Comparison of ENCODE assay signal across 11 cellular contexts in the genomic region with DNA sequence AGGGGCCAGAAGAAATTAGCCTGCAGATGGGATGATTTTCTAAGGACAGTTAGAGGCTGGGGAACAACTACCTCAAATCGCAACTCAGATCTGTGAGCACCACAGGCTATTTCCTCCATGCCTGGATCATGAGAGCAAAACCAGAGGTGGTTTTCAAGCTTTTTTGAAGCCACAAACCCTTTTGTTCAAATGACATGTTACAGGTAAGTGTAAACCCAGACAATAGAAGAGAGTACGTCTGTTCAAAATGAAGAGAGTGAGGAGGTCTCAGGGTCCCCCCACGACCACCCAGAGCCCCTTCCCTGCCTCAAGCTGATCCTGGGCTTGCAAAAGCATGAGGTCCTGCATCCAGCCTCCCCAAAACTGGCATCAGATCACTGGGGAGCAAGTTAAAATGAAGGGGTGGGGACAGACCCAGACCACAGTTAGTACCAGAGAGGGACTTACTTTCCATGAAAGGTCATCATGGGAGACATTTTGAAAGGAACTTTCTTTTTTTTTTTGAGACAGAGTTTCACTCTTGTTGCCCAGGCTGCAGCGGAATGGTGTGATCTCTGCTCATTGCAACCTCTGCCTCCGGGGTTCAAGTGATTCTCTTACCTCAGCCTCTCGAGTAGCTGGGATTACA. TPM values are rescaled to one million over a fixed set of nuclear protein-coding genes. Genes with fewer than 3 reads are reported as not detected.
DNase-seq lines count a peak whose midpoint lies in the region; ATAC-seq lines count a peak whose summit lies in the region.
"Not testable (repeated sequence)": the region's sequence is repeated elsewhere in the genome, so short reads cannot be mapped to it uniquely, and the experiment has no call there.
"Had no signal": no experiment of that assay in that cellular context is flagged by ENCODE, and none has a peak within 500 bp of the region (broad histone marks: within the 10 kb centered on the region; RNA-seq: fewer than 3 reads in every experiment).

No MANE protein-coding gene starts in this region.

- CTCF ChIA-PET in CD8-positive, alpha-beta memory T cell (lab: Charles Lee); T-cell (lab: Charles Lee); activated CD4-positive, alpha-beta memory T cell treated with anti-CD3 and anti-CD28 coated beads, Interleukin-2, amount 10 ng/mL, durations not matched to agents 7 days and 5 days (lab: Charles Lee): not testable (repeated sequence)

- not testable (repeated sequence) for H3K4me1 ChIP-seq in CD8-positive, alpha-beta memory T cell (ENCODE audit: insufficient read depth, low read length)

- POLR2A ChIA-PET in CD8-positive, alpha-beta memory T cell (lab: Charles Lee); T-cell (lab: Charles Lee); activated CD4-positive, alpha-beta memory T cell treated with anti-CD3 and anti-CD28 coated beads, Interleukin-2, amount 10 ng/mL, durations not matched to agents 7 days and 5 days (lab: Charles Lee): not testable (repeated sequence)

- not testable (repeated sequence) for H3K9me3 Mint-ChIP-seq in CD8-positive, alpha-beta memory T cell; T-cell; activated CD4-positive, alpha-beta memory T cell treated with anti-CD3 and anti-CD28 coated beads, Interleukin-2, amount 10 ng/mL, durations not matched to agents 7 days and 5 days; activated T-cell treated with anti-CD3 and anti-CD28 coated beads, Interleukin-2, amount 50 U/mL, for 72 hours; activated naive CD8-positive, alpha-beta T cell (ENCODE audit: low read depth); central memory CD8-positive, alpha-beta T cell; natural killer cell treated with Interleukin-12 subunit alpha and Interleukin-12 subunit beta and Interleukin-15 and Interleukin-18, amount 100 ng/mL, for 72 hours

- peak overlapping the region; percentile 82 to 96 (median 94) for H3K27ac Mint-ChIP-seq in CD8-positive, alpha-beta memory T cell
- H3K27ac Mint-ChIP-seq in T-cell = peak overlapping the region; percentile 83 to 91
- H3K27ac Mint-ChIP-seq in activated CD4-positive, alpha-beta memory T cell treated with anti-CD3 and anti-CD28 coated beads, Interleukin-2, amount 10 ng/mL, durations not matched to agents 7 days and 5 days = peak overlapping the region; percentile 53
- H3K27ac Mint-ChIP-seq in activated T-cell treated with anti-CD3 and anti-CD28 coated beads, Interleukin-2, amount 50 U/mL, for 72 hours = peak overlapping the region; percentile 85
- peak overlapping the region; percentile 95 for H3K27ac Mint-ChIP-seq in activated naive CD8-positive, alpha-beta T cell
- H3K27ac Mint-ChIP-seq in central memory CD8-positive, alpha-beta T cell (ENCODE audit: low read depth) = peak overlapping the region; percentile 91
- peak overlapping the region; percentile 17 to 80 for H3K27ac Mint-ChIP-seq in natural killer cell treated with Interleukin-12 subunit alpha and Interleukin-12 subunit beta and Interleukin-15 and Interleukin-18, amount 100 ng/mL, for 72 hours

- peak in 2 of 5 donors; percentile 48 to 82 for DNase-seq in CD8-positive, alpha-beta memory T cell
- not testable (repeated sequence) for DNase-seq in T-cell; activated CD4-positive, alpha-beta memory T cell treated with anti-CD3 and anti-CD28 coated beads, Interleukin-2, amount 10 ng/mL, durations not matched to agents 7 days and 5 days; central memory CD8-positive, alpha-beta T cell (ENCODE audit: low spot score in 2 of 2); natural killer cell treated with Interleukin-12 subunit alpha and Interleukin-12 subunit beta and Interleukin-15 and Interleukin-18, amount 100 ng/mL, for 72 hours (ENCODE audit: low spot score)
- DNase-seq in activated T-cell treated with anti-CD3 and anti-CD28 coated beads, Interleukin-2, amount 50 U/mL, for 72 hours = peak in 1 of 2 donors; percentile 34

- H3K27me3 ChIP-seq in CD8-positive, alpha-beta memory T cell (ENCODE audit: insufficient read depth, low read length, poor library complexity, severe bottlenecking) = not testable (repeated sequence)

- not testable (repeated sequence) for H3K27ac ChIP-seq in CD8-positive, alpha-beta memory T cell (ENCODE audit: low read depth, low read length)

- H3K36me3 Mint-ChIP-seq in CD8-positive, alpha-beta memory T cell = peaks cover 0 to 51% (median 7%) of the 10 kb centered on the region in 3 donors
- not testable (repeated sequence) for H3K36me3 Mint-ChIP-seq in T-cell; activated CD4-positive, alpha-beta memory T cell treated with anti-CD3 and anti-CD28 coated beads, Interleukin-2, amount 10 ng/mL, durations not matched to agents 7 days and 5 days (ENCODE audit: low read depth); activated T-cell treated with anti-CD3 and anti-CD28 coated beads, Interleukin-2, amount 50 U/mL, for 72 hours (ENCODE audit: insufficient read depth in 2 of 2); activated naive CD8-positive, alpha-beta T cell; natural killer cell treated with Interleukin-12 subunit alpha and Interleukin-12 subunit beta and Interleukin-15 and Interleukin-18, amount 100 ng/mL, for 72 hours
- peaks cover 28% of the 10 kb centered on the region for H3K36me3 Mint-ChIP-seq in central memory CD8-positive, alpha-beta T cell (ENCODE audit: insufficient read depth)

- not testable (repeated sequence) for H3K9me3 ChIP-seq in CD8-positive, alpha-beta memory T cell (ENCODE audit: low read length)

- H3K4me1 Mint-ChIP-seq in CD8-positive, alpha-beta memory T cell = peaks cover 47 to 77% (median 69%) of the 10 kb centered on the region in 3 donors
- H3K4me1 Mint-ChIP-seq in T-cell = peaks cover 19 to 37% (median 27%) of the 10 kb centered on the region in 3 donors
- H3K4me1 Mint-ChIP-seq in activated CD4-positive, alpha-beta memory T cell treated with anti-CD3 and anti-CD28 coated beads, Interleukin-2, amount 10 ng/mL, durations not matched to agents 7 days and 5 days = peaks cover 14% of the 10 kb centered on the region
- H3K4me1 Mint-ChIP-seq in activated T-cell treated with anti-CD3 and anti-CD28 coated beads, Interleukin-2, amount 50 U/mL, for 72 hours (ENCODE audit: low read depth) = peaks cover 42% of the 10 kb centered on the region
- peaks cover 70% of the 10 kb centered on the region for H3K4me1 Mint-ChIP-seq in activated naive CD8-positive, alpha-beta T cell (ENCODE audit: low read depth)
- peaks cover 16% of the 10 kb centered on the region for H3K4me1 Mint-ChIP-seq in central memory CD8-positive, alpha-beta T cell
- not testable (repeated sequence) for H3K4me1 Mint-ChIP-seq in natural killer cell treated with Interleukin-12 subunit alpha and Interleukin-12 subunit beta and Interleukin-15 and Interleukin-18, amount 100 ng/mL, for 72 hours (ENCODE audit: low read depth in 2 of 2)

- H3K4me3 Mint-ChIP-seq in CD8-positive, alpha-beta memory T cell = peak overlapping the region; percentile 57 to 87 (median 67)
- peak overlapping the region in 1 of 3 donors; percentile 40 for H3K4me3 Mint-ChIP-seq in T-cell
- not testable (repeated sequence) for H3K4me3 Mint-ChIP-seq in activated CD4-positive, alpha-beta memory T cell treated with anti-CD3 and anti-CD28 coated beads, Interleukin-2, amount 10 ng/mL, durations not matched to agents 7 days and 5 days
- H3K4me3 Mint-ChIP-seq in activated T-cell treated with anti-CD3 and anti-CD28 coated beads, Interleukin-2, amount 50 U/mL, for 72 hours = peak overlapping the region; percentile 60 to 72
- peak overlapping the region; percentile 77 for H3K4me3 Mint-ChIP-seq in activated naive CD8-positive, alpha-beta T cell
- peak overlapping the region; percentile 63 for H3K4me3 Mint-ChIP-seq in central memory CD8-positive, alpha-beta T cell
- H3K4me3 Mint-ChIP-seq in natural killer cell treated with Interleukin-12 subunit alpha and Interleukin-12 subunit beta and Interleukin-15 and Interleukin-18, amount 100 ng/mL, for 72 hours = peak overlapping the region; percentile 62

- not testable (repeated sequence) for H3K4me3 ChIP-seq in CD8-positive, alpha-beta memory T cell (ENCODE audit: low read length)

- peak; percentile 68 to 84 (median 72) for ATAC-seq in T-cell (replicated peaks in 1 of 4)
- peak; percentile 73 to 79 for ATAC-seq in activated T-cell treated with anti-CD3 and anti-CD28 coated beads, Interleukin-2, amount 50 U/mL, for 72 hours (replicated peaks in 1 of 2)
- peak; percentile 71 for ATAC-seq in central memory CD8-positive, alpha-beta T cell (replicated peaks; ENCODE audit: extremely low read depth, poor library complexity, severe bottlenecking)
- peak in 1 of 2 donors; percentile 45 for ATAC-seq in natural killer cell treated with Interleukin-12 subunit alpha and Interleukin-12 subunit beta and Interleukin-15 and Interleukin-18, amount 100 ng/mL, for 72 hours

- not testable (repeated sequence) for H3K27me3 Mint-ChIP-seq in CD8-positive, alpha-beta memory T cell; T-cell; activated CD4-positive, alpha-beta memory T cell treated with anti-CD3 and anti-CD28 coated beads, Interleukin-2, amount 10 ng/mL, durations not matched to agents 7 days and 5 days; activated T-cell treated with anti-CD3 and anti-CD28 coated beads, Interleukin-2, amount 50 U/mL, for 72 hours (ENCODE audit: low read depth); activated naive CD8-positive, alpha-beta T cell; central memory CD8-positive, alpha-beta T cell; natural killer cell treated with Interleukin-12 subunit alpha and Interleukin-12 subunit beta and Interleukin-15 and Interleukin-18, amount 100 ng/mL, for 72 hours

- H3K36me3 ChIP-seq in CD8-positive, alpha-beta memory T cell (ENCODE audit: insufficient read depth, low read length) = not testable (repeated sequence)

RNA-seq across cellular contexts. Expression of a gene that starts 19.0 kb away (rescaled TPM):
- total RNA-seq in CD8-positive, alpha-beta memory T cell = 100 to 1,000 TPM; 259 to 273 TPM
- 908 TPM for polyA plus RNA-seq in CD8-positive, alpha-beta memory T cell
- 100 to 1,000 TPM in 3 of 5 donors, 10 to 100 TPM in 2; 50.8 to 206 (median 117) TPM for total RNA-seq in T-cell
- total RNA-seq in activated CD4-positive, alpha-beta memory T cell treated with anti-CD3 and anti-CD28 coated beads, Interleukin-2, amount 10 ng/mL, durations not matched to agents 7 days and 5 days = 1 to 10 TPM; 1.7 to 2.1 TPM
- total RNA-seq in activated T-cell treated with anti-CD3 and anti-CD28 coated beads, Interleukin-2, amount 50 U/mL, for 72 hours = 10 to 100 TPM; 71.2 to 79.3 TPM
- 10 to 100 TPM in 1 of 2 donors, 1 to 10 TPM in 1; 8.4 to 31.5 TPM for total RNA-seq in natural killer cell treated with Interleukin-12 subunit alpha and Interleukin-12 subunit beta and Interleukin-15 and Interleukin-18, amount 100 ng/mL, for 72 hours
- total RNA-seq: HepG2, HFFc6, HT1080 had no signal
- polyA plus RNA-seq: AG04450 had no signal

RNA-seq across cellular contexts. Expression of a gene that starts 52.0 kb away (rescaled TPM):
- total RNA-seq in CD8-positive, alpha-beta memory T cell = 100 to 1,000 TPM; 359 to 363 TPM
- polyA plus RNA-seq in CD8-positive, alpha-beta memory T cell = 924 TPM
- 100 to 1,000 TPM in 4 of 5 donors, 10 to 100 TPM in 1; 92.1 to 194 (median 158) TPM for total RNA-seq in T-cell
- 1 to 10 TPM; 4.1 to 4.8 TPM for total RNA-seq in activated CD4-positive, alpha-beta memory T cell treated with anti-CD3 and anti-CD28 coated beads, Interleukin-2, amount 10 ng/mL, durations not matched to agents 7 days and 5 days
- total RNA-seq in activated T-cell treated with anti-CD3 and anti-CD28 coated beads, Interleukin-2, amount 50 U/mL, for 72 hours = 100 to 1,000 TPM; 180 to 222 TPM
- 10 to 100 TPM; 67.8 to 85.0 TPM for total RNA-seq in natural killer cell treated with Interleukin-12 subunit alpha and Interleukin-12 subunit beta and Interleukin-15 and Interleukin-18, amount 100 ng/mL, for 72 hours
- total RNA-seq: HepG2, HFFc6, HT1080 had no signal
- polyA plus RNA-seq: AG04450 had no signal

Comparison
In these comparisons a context has a peak if more than half of its experiments do, and no peak if none do; other contexts are left out.
1. RNA of a gene that starts 52.0 kb away (total RNA-seq): 359 to 363 TPM in CD8-positive, alpha-beta memory T cell, 180 to 222 TPM in activated T-cell treated with anti-CD3 and anti-CD28 coated beads, Interleukin-2, amount 50 U/mL, for 72 hours, 92.1 to 194 TPM in T-cell and 67.8 to 85.0 TPM in natural killer cell treated with Interleukin-12 subunit alpha and Interleukin-12 subunit beta and Interleukin-15 and Interleukin-18, amount 100 ng/mL, for 72 hours; 4.1 to 4.8 TPM in activated CD4-positive, alpha-beta memory T cell treated with anti-CD3 and anti-CD28 coated beads, Interleukin-2, amount 10 ng/mL, durations not matched to agents 7 days and 5 days; every median in the first group is over 10 times any median in the second.
2. Peak in every context shown above with its lines, with median percentiles within 50 percentile points of each other: H3K27ac Mint-ChIP-seq.